In the genomic region with DNA sequence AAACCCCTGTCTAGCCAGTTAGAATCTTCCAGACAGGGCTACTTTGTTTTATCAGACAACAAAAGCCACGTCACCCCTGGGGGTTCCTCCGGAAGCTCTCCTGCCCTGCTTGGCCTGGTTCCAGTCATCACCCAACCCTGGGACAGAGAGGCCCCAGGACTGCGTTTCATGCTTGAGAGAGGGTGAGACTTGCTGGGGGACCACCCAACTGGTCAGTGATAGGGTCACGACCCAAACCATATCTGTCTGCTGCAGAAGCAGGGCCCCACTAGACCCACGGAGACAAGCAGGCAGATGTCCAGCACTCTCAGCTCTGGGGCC, we compare ENCODE assay signal across 1 cellular context.
TF ChIP-seq lines count a peak whose summit lies in the region.

No MANE protein-coding gene starts in this region.

TF ChIP-seq in HepG2, 621 proteins besides CTCF, POLR2A, EP300 and RAD21 (continued from another document and continues in another):
- TF ChIP-seq, protein P1, sequence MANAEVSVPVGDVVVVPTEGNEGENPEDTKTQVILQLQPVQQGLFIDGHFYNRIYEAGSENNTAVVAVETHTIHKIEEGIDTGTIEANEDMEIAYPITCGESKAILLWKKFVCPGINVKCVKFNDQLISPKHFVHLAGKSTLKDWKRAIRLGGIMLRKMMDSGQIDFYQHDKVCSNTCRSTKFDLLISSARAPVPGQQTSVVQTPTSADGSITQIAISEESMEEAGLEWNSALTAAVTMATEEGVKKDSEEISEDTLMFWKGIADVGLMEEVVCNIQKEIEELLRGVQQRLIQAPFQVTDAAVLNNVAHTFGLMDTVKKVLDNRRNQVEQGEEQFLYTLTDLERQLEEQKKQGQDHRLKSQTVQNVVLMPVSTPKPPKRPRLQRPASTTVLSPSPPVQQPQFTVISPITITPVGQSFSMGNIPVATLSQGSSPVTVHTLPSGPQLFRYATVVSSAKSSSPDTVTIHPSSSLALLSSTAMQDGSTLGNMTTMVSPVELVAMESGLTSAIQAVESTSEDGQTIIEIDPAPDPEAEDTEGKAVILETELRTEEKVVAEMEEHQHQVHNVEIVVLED (CRISPR knock-in tag; IDR thresholded peaks at IDR 0.05; ENCODE audit: borderline replicate concordance), result no peak
- TF ChIP-seq ZNF670 (CRISPR knock-in tag; IDR thresholded peaks at IDR 0.05; ENCODE audit: borderline replicate concordance) (no peak), ZNF552 (CRISPR knock-in tag; IDR thresholded peaks at IDR 0.05; ENCODE audit: borderline replicate concordance) (0 out of 2 replicates have a peak, but pooled peaks have one; percentile 7), SKI (IDR thresholded peaks at IDR 0.05; ENCODE audit: partially characterized antibody) (peak; percentile 58), ZNF232 (CRISPR knock-in tag; IDR thresholded peaks at IDR 0.05; ENCODE audit: borderline replicate concordance) (no peak), THAP11 (CRISPR knock-in tag; IDR thresholded peaks at IDR 0.05) (no peak; the same call in 1 of the 2 replicates), ZSCAN12 (CRISPR knock-in tag; IDR thresholded peaks at IDR 0.05) (no peak), RXRB (CRISPR knock-in tag; IDR thresholded peaks at IDR 0.05; ENCODE audit: borderline replicate concordance) (peak; percentile 51; the same call in 1 of the 2 replicates), FOSL1 (CRISPR knock-in tag; IDR thresholded peaks at IDR 0.05; ENCODE audit: borderline replicate concordance) (no peak), ZNF549 (CRISPR knock-in tag; IDR thresholded peaks at IDR 0.05) (no peak), POLR2AphosphoS5 (IDR thresholded peaks at IDR 0.05; ENCODE audit: low read depth, low read length) (no peak), ZNF230 (CRISPR knock-in tag; IDR thresholded peaks at IDR 0.05) (no peak), RBAK (CRISPR knock-in tag; IDR thresholded peaks at IDR 0.05) (no peak), ZNF747 (CRISPR knock-in tag; IDR thresholded peaks at IDR 0.05; ENCODE audit: borderline replicate concordance) (no peak), ZNF644 (CRISPR knock-in tag; IDR thresholded peaks at IDR 0.05; ENCODE audit: low read depth) (no peak), ZBTB1 (CRISPR knock-in tag; IDR thresholded peaks at IDR 0.05; ENCODE audit: borderline replicate concordance) (no peak), ZBTB3 (CRISPR knock-in tag; IDR thresholded peaks at IDR 0.05; ENCODE audit: borderline replicate concordance, low read depth) (no peak), SOX5 (CRISPR knock-in tag; IDR thresholded peaks at IDR 0.05; ENCODE audit: borderline replicate concordance) (peak; percentile 63; the same call in 1 of the 2 replicates), NR2F6 (IDR thresholded peaks at IDR 0.05) (no peak), NR2F6 (CRISPR knock-in tag; IDR thresholded peaks at IDR 0.05) (no peak; the same call in 1 of the 2 replicates), KLF6 (CRISPR knock-in tag; IDR thresholded peaks at IDR 0.05) (no peak), PRMT3 (CRISPR knock-in tag; IDR thresholded peaks at IDR 0.05; ENCODE audit: borderline replicate concordance, low read depth) (no peak), ZNF790 (CRISPR knock-in tag; IDR thresholded peaks at IDR 0.05; ENCODE audit: borderline replicate concordance) (no peak), RELA (CRISPR knock-in tag; IDR thresholded peaks at IDR 0.05) (no peak), RARA (CRISPR knock-in tag; IDR thresholded peaks at IDR 0.05) (peak; percentile 45), ZNF543 (CRISPR knock-in tag; IDR thresholded peaks at IDR 0.05) (no peak), ZNF207 (IDR thresholded peaks at IDR 0.05; ENCODE audit: borderline replicate concordance) (no peak), U2AF1 (optimal IDR thresholded peaks at IDR 0.05; ENCODE audit: low read depth, low read length) (no peak), ZNF224 (CRISPR knock-in tag; IDR thresholded peaks at IDR 0.05) (no peak), ZNF652 (CRISPR knock-in tag; IDR thresholded peaks at IDR 0.05; ENCODE audit: borderline replicate concordance, low read depth) (no peak), EHMT2 (IDR thresholded peaks at IDR 0.05; ENCODE audit: borderline replicate concordance, low read depth, low read length) (no peak), ZEB1 (IDR thresholded peaks at IDR 0.05; ENCODE audit: insufficient replicate concordance, low read depth) (no peak), ZNF20 (CRISPR knock-in tag; IDR thresholded peaks at IDR 0.05) (no peak), ZNF839 (CRISPR knock-in tag; IDR thresholded peaks at IDR 0.05; ENCODE audit: borderline replicate concordance) (no peak), ZFY (CRISPR knock-in tag; IDR thresholded peaks at IDR 0.05) (peak; percentile 7; the same call in 1 of the 2 replicates), MATR3 (CRISPR knock-in tag; IDR thresholded peaks at IDR 0.05) (no peak), BCL6 (CRISPR knock-in tag; IDR thresholded peaks at IDR 0.05) (peak; percentile 8; the same call in 1 of the 2 replicates)
- TF ChIP-seq, protein P2, sequence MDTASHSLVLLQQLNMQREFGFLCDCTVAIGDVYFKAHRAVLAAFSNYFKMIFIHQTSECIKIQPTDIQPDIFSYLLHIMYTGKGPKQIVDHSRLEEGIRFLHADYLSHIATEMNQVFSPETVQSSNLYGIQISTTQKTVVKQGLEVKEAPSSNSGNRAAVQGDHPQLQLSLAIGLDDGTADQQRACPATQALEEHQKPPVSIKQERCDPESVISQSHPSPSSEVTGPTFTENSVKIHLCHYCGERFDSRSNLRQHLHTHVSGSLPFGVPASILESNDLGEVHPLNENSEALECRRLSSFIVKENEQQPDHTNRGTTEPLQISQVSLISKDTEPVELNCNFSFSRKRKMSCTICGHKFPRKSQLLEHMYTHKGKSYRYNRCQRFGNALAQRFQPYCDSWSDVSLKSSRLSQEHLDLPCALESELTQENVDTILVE (CRISPR knock-in tag; IDR thresholded peaks at IDR 0.05), result no peak
- TF ChIP-seq, protein P3, sequence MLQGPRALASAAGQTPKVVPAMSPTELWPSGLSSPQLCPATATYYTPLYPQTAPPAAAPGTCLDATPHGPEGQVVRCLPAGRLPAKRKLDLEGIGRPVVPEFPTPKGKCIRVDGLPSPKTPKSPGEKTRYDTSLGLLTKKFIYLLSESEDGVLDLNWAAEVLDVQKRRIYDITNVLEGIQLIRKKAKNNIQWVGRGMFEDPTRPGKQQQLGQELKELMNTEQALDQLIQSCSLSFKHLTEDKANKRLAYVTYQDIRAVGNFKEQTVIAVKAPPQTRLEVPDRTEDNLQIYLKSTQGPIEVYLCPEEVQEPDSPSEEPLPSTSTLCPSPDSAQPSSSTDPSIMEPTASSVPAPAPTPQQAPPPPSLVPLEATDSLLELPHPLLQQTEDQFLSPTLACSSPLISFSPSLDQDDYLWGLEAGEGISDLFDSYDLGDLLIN (CRISPR knock-in tag; IDR thresholded peaks at IDR 0.05; ENCODE audit: borderline replicate concordance), result no peak
- TF ChIP-seq, protein P4, sequence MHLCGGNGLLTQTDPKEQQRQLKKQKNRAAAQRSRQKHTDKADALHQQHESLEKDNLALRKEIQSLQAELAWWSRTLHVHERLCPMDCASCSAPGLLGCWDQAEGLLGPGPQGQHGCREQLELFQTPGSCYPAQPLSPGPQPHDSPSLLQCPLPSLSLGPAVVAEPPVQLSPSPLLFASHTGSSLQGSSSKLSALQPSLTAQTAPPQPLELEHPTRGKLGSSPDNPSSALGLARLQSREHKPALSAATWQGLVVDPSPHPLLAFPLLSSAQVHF (CRISPR knock-in tag; IDR thresholded peaks at IDR 0.05), result no peak
- TF ChIP-seq, protein P5, sequence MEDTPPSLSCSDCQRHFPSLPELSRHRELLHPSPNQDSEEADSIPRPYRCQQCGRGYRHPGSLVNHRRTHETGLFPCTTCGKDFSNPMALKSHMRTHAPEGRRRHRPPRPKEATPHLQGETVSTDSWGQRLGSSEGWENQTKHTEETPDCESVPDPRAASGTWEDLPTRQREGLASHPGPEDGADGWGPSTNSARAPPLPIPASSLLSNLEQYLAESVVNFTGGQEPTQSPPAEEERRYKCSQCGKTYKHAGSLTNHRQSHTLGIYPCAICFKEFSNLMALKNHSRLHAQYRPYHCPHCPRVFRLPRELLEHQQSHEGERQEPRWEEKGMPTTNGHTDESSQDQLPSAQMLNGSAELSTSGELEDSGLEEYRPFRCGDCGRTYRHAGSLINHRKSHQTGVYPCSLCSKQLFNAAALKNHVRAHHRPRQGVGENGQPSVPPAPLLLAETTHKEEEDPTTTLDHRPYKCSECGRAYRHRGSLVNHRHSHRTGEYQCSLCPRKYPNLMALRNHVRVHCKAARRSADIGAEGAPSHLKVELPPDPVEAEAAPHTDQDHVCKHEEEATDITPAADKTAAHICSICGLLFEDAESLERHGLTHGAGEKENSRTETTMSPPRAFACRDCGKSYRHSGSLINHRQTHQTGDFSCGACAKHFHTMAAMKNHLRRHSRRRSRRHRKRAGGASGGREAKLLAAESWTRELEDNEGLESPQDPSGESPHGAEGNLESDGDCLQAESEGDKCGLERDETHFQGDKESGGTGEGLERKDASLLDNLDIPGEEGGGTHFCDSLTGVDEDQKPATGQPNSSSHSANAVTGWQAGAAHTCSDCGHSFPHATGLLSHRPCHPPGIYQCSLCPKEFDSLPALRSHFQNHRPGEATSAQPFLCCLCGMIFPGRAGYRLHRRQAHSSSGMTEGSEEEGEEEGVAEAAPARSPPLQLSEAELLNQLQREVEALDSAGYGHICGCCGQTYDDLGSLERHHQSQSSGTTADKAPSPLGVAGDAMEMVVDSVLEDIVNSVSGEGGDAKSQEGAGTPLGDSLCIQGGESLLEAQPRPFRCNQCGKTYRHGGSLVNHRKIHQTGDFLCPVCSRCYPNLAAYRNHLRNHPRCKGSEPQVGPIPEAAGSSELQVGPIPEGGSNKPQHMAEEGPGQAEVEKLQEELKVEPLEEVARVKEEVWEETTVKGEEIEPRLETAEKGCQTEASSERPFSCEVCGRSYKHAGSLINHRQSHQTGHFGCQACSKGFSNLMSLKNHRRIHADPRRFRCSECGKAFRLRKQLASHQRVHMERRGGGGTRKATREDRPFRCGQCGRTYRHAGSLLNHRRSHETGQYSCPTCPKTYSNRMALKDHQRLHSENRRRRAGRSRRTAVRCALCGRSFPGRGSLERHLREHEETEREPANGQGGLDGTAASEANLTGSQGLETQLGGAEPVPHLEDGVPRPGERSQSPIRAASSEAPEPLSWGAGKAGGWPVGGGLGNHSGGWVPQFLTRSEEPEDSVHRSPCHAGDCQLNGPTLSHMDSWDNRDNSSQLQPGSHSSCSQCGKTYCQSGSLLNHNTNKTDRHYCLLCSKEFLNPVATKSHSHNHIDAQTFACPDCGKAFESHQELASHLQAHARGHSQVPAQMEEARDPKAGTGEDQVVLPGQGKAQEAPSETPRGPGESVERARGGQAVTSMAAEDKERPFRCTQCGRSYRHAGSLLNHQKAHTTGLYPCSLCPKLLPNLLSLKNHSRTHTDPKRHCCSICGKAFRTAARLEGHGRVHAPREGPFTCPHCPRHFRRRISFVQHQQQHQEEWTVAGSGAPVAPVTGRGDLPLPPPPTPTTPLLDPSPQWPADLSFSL (CRISPR knock-in tag; IDR thresholded peaks at IDR 0.05), result no peak
- TF ChIP-seq, protein P6, sequence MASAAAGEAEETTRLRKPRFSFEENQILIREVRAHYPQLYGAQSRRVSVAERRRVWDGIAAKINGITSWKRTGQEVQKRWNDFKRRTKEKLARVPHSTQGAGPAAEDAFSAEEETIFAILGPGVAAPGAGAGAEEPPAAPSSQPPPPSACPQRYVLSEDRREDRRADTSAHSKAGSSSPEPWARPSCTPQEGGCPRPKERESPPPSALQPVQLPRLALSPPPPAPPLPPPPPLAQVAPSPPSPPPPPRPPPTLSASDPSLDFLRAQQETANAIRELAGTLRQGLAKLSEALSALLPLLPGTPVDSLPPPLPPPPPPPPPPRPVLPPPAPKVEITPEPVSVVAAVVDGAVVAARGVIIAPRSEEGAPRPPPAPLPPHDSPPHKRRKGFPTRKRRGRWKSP (CRISPR knock-in tag; IDR thresholded peaks at IDR 0.05), result peak; percentile 50; the same call in 1 of the 2 replicates
- TF ChIP-seq, protein P7, sequence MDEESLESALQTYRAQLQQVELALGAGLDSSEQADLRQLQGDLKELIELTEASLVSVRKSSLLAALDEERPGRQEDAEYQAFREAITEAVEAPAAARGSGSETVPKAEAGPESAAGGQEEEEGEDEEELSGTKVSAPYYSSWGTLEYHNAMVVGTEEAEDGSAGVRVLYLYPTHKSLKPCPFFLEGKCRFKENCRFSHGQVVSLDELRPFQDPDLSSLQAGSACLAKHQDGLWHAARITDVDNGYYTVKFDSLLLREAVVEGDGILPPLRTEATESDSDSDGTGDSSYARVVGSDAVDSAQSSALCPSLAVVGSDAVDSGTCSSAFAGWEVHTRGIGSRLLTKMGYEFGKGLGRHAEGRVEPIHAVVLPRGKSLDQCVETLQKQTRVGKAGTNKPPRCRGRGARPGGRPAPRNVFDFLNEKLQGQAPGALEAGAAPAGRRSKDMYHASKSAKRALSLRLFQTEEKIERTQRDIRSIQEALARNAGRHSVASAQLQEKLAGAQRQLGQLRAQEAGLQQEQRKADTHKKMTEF (CRISPR knock-in tag; IDR thresholded peaks at IDR 0.05), result peak; percentile 50; the same call in 1 of the 2 replicates
- TF ChIP-seq, protein P8, sequence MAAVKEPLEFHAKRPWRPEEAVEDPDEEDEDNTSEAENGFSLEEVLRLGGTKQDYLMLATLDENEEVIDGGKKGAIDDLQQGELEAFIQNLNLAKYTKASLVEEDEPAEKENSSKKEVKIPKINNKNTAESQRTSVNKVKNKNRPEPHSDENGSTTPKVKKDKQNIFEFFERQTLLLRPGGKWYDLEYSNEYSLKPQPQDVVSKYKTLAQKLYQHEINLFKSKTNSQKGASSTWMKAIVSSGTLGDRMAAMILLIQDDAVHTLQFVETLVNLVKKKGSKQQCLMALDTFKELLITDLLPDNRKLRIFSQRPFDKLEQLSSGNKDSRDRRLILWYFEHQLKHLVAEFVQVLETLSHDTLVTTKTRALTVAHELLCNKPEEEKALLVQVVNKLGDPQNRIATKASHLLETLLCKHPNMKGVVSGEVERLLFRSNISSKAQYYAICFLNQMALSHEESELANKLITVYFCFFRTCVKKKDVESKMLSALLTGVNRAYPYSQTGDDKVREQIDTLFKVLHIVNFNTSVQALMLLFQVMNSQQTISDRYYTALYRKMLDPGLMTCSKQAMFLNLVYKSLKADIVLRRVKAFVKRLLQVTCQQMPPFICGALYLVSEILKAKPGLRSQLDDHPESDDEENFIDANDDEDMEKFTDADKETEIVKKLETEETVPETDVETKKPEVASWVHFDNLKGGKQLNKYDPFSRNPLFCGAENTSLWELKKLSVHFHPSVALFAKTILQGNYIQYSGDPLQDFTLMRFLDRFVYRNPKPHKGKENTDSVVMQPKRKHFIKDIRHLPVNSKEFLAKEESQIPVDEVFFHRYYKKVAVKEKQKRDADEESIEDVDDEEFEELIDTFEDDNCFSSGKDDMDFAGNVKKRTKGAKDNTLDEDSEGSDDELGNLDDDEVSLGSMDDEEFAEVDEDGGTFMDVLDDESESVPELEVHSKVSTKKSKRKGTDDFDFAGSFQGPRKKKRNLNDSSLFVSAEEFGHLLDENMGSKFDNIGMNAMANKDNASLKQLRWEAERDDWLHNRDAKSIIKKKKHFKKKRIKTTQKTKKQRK (IDR thresholded peaks at IDR 0.05; ENCODE audit: low read length), result no peak
